Comparison of ENCODE assay signal across 18 cellular contexts in the genomic region with DNA sequence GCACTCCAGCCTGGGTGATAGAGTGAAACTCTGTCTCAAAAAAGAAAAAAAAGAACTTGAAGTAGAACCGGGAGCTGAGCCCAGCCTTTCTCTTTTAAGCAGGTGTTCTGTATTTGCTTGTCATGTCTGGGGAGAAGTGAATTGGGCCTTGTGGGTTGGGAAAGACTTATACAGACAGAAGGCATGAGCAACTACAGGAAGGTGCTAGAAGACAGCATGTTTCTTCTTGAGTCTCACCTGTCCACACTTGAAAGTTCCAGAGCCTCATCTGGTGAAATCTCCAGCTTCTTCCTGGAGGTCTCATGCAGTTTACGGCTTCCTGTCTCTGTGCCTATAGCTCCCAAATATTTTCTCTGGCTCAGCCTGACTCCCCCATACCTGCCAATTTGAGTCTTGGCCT. TPM values are rescaled to one million over a fixed set of nuclear protein-coding genes. Genes with fewer than 3 reads are reported as not detected.
DNase-seq lines count a peak whose midpoint lies in the region; ATAC-seq, FAIRE-seq and TF ChIP-seq lines count a peak whose summit lies in the region.
"Had no signal": no experiment of that assay in that cellular context is flagged by ENCODE, and none has a peak within 500 bp of the region (broad histone marks: within the 10 kb centered on the region; RNA-seq: fewer than 3 reads in every experiment).

No MANE protein-coding gene starts in this region.

- no peak for DNase-seq in activated T-cell treated with anti-CD3 and anti-CD28 coated beads, Interleukin-2, amount 50 U/mL, for 4 hours
- DNase-seq in activated T-cell treated with anti-CD3 and anti-CD28 coated beads, Interleukin-2, amount 50 U/mL, for 1 hour: no peak
- DNase-seq in RWPE1 (ENCODE audit: low spot score): no peak
- no peak for DNase-seq in K562 (ENCODE audit: extremely low read depth in 1 of 4, low spot score in 3 of 4)
- DNase-seq in neural crest cell (ENCODE audit: low read depth, low spot score): no peak
- DNase-seq in NCI-H748 (lab: John Stamatoyannopoulos, UW; ENCODE audit: unreplicated experiment): no peak
- DNase-seq in AML-193 (lab: John Stamatoyannopoulos, UW): no peak
- DNase-seq: activated naive CD4-positive, alpha-beta T cell treated with anti-CD3 and anti-CD28 coated beads, Interleukin-2, amount 50 U/mL, for 16 hours; EL; left ventricle myocardium inferior; MV-4-11; NCI-H2081 treated with DMSO at 0.1 percent for 48 hours; NCI-H510A treated with DMSO at 0.1 percent for 48 hours; Right ventricle myocardium superior had no signal

- H3K4me1 ChIP-seq in K562 (replicated peaks in 1 of 2; ENCODE audit: control insufficient read depth in 2 of 2, insufficient read depth in 2 of 2, low read length in 2 of 2): peaks cover 2 to 25% of the 10 kb centered on the region in 2 experiments; a peak in 4 of 5 replicates

- BruUV-seq in K562 (replicated peaks; lab: Mats Ljungman, UMichigan): no TSS peak

- no peak for TF ChIP-seq EP300 in K562 (IDR thresholded peaks at IDR 0.05; ENCODE audit: low read length)

- POLR2A ChIA-PET in RWPE1 (lab: Yijun Ruan, JAX; ENCODE audit: low non-redundant PET): interaction anchor here (0.5 kb wide), 1 partner anchor 34 kb away, joined by 4 read pairs; no protein-coding TSS in a partner anchor
- POLR2A ChIA-PET in K562 (lab: Yijun Ruan, JAX): no interaction called here

- FAIRE-seq in K562 (lab: Jason Lieb, UNC): no peak
- FAIRE-seq: H54 had no signal

- no peaks in the 10 kb centered on the region for H3K9me3 ChIP-seq in K562 (replicated peaks; ENCODE audit: control insufficient read depth, insufficient read depth, low read depth, low read length)
- H3K9me3 ChIP-seq: left ventricle myocardium inferior, thoracic aorta had no signal

- no peak overlapping the region for H3K4me3 ChIP-seq in K562
- H3K4me3 ChIP-seq: left ventricle myocardium inferior, thoracic aorta had no signal

- H3K27ac ChIP-seq in RWPE1 (peak overlapping the region; percentile 64), K562 (ENCODE audit: extremely low read depth, low read depth, low read length) (peak overlapping the region; percentile 28; the same call in 1 of the 3 replicates)
- H3K27ac ChIP-seq: left ventricle myocardium inferior, thoracic aorta had no signal

- intact Hi-C loops in K562 (cut with micrococcal nuclease): no loop called here

- peaks cover 53% of the 10 kb centered on the region for H3K79me2 ChIP-seq in K562 (ENCODE audit: control insufficient read depth, insufficient read depth, low read length)

- no peak for TF ChIP-seq RAD21 in K562 (CRISPR knock-in tag; conservative IDR thresholded peaks at IDR 0.05 in 1 of 2, IDR thresholded peaks at IDR 0.05 in 1 of 2)

- CTCF ChIA-PET in RWPE1 (lab: Yijun Ruan, JAX) (no interaction called here), K562 (lab: Yijun Ruan, JAX; ENCODE audit: low intra/inter-chr PET ratio) (no interaction called here)

- no peak for TF ChIP-seq CTCF in RWPE1 (conservative IDR thresholded peaks at IDR 0.05; ENCODE audit: low read depth)
- TF ChIP-seq CTCF in K562 (IDR thresholded peaks at IDR 0.05 in 2 of 3, conservative IDR thresholded peaks at IDR 0.05 in 1 of 3; ENCODE audit: insufficient read depth in 2 of 3, low read depth in 1 of 3, low read length in 3 of 3): no peak
- no peak for TF ChIP-seq CTCF in neural crest cell (conservative IDR thresholded peaks at IDR 0.05)

- WGBS in K562 (ENCODE audit: insufficient coverage, low coverage, missing lambda C conversion rate): 90% methylated on average over 2 of the region's 2 CpGs

- H3K27me3 ChIP-seq in K562 (ENCODE audit: control insufficient read depth in 2 of 2, insufficient read depth in 2 of 2, low read length in 2 of 2): no peaks in the 10 kb centered on the region

- no peaks in the 10 kb centered on the region for H3K27me3 Mint-ChIP-seq in activated T-cell treated with anti-CD3 and anti-CD28 coated beads, Interleukin-2, amount 50 U/mL, for 4 hours (ENCODE audit: low read depth)
- H3K27me3 Mint-ChIP-seq in neural crest cell (ENCODE audit: low read depth): no peaks in the 10 kb centered on the region
- H3K27me3 Mint-ChIP-seq: dendritic cell treated with granulocyte-macrophage colony-stimulating factor and Interleukin-4, amounts not matched to agents 40 ng/mL and 50 ng/mL, for 4 days had no signal

- peak overlapping the region in 1 of 2 experiments; percentile 33; a peak in 1 of 4 replicates for H3K9ac ChIP-seq in K562 (ENCODE audit: insufficient read depth in 1 of 2, low read depth in 2 of 2, low read length in 2 of 2)

- peaks cover 48% of the 10 kb centered on the region for H3K36me3 ChIP-seq in K562 (ENCODE audit: control insufficient read depth, insufficient read depth, low read length)

- no peaks in the 10 kb centered on the region for H4K20me1 ChIP-seq in K562 (replicated peaks; ENCODE audit: control insufficient read depth, insufficient read depth, low read length)

- H3K4me1 Mint-ChIP-seq in activated T-cell treated with anti-CD3 and anti-CD28 coated beads, Interleukin-2, amount 50 U/mL, for 4 hours (ENCODE audit: low read depth): peaks cover 23% of the 10 kb centered on the region
- peaks cover 17% of the 10 kb centered on the region for H3K4me1 Mint-ChIP-seq in neural crest cell

- H3K27ac Mint-ChIP-seq in neural crest cell (ENCODE audit: unreplicated experiment): no peak overlapping the region
- H3K27ac Mint-ChIP-seq: dendritic cell treated with granulocyte-macrophage colony-stimulating factor and Interleukin-4, amounts not matched to agents 40 ng/mL and 50 ng/mL, for 4 days had no signal

- ATAC-seq in activated T-cell treated with anti-CD3 and anti-CD28 coated beads, Interleukin-2, amount 50 U/mL, for 4 hours: no peak
- ATAC-seq in K562 (no peak), HG03342 (IDR thresholded peaks at IDR 0.05; ENCODE audit: unreplicated experiment) (no peak)

- peaks cover 9% of the 10 kb centered on the region for H3K36me3 Mint-ChIP-seq in activated T-cell treated with anti-CD3 and anti-CD28 coated beads, Interleukin-2, amount 50 U/mL, for 4 hours (ENCODE audit: insufficient read depth)
- peaks cover 7% of the 10 kb centered on the region for H3K36me3 Mint-ChIP-seq in neural crest cell (ENCODE audit: low read depth)

- H3K4me3 Mint-ChIP-seq in activated T-cell treated with anti-CD3 and anti-CD28 coated beads, Interleukin-2, amount 50 U/mL, for 4 hours: peak overlapping the region; percentile 42
- peak overlapping the region; percentile 78 for H3K4me3 Mint-ChIP-seq in neural crest cell

- in situ Hi-C loops in K562 (cut with MboI): no loop called here

- H2AFZ ChIP-seq in K562 (ENCODE audit: low read depth, low read length): no peak overlapping the region

- H3K9me3 Mint-ChIP-seq in activated T-cell treated with anti-CD3 and anti-CD28 coated beads, Interleukin-2, amount 50 U/mL, for 4 hours: peaks cover 5% of the 10 kb centered on the region
- no peaks in the 10 kb centered on the region for H3K9me3 Mint-ChIP-seq in neural crest cell
- H3K9me3 Mint-ChIP-seq: dendritic cell treated with granulocyte-macrophage colony-stimulating factor and Interleukin-4, amounts not matched to agents 40 ng/mL and 50 ng/mL, for 4 days had no signal

- TF ChIP-seq POLR2A in K562 (conservative IDR thresholded peaks at IDR 0.05): no peak

- H3K9me1 ChIP-seq in K562 (ENCODE audit: control insufficient read depth, insufficient read depth, low read length): no peaks in the 10 kb centered on the region

- no peak overlapping the region for H3K4me2 ChIP-seq in K562 (ENCODE audit: insufficient read depth, low read length)

RNA-seq across cellular contexts. Expression of a gene that starts 2.5 kb away (rescaled TPM):
- total RNA-seq in activated T-cell treated with anti-CD3 and anti-CD28 coated beads, Interleukin-2, amount 50 U/mL, for 4 hours: 100 to 1,000 TPM; 128 to 170 (median 147) TPM
- 33.1 and 58.6 TPM in 2 replicates for total RNA-seq in K562 (2011; cell fraction: chromatin; rRNA removed; ENCODE audit: low replicate concordance)
- 36.3 and 36.7 TPM in 2 replicates for total RNA-seq in K562 (2011; cell fraction: nucleolus; rRNA removed)
- total RNA-seq in K562 (2011; cell fraction: nucleoplasm; rRNA removed): 27.6 and 28.5 TPM in 2 replicates
- total RNA-seq in K562 (2014; rRNA removed): 99.8 and 119 TPM in 2 replicates
- 56.8 and 69.5 TPM in 2 replicates for total RNA-seq in K562 (2014; rRNA removed; fragmentation: Illumina TruSeq; extraction: Trizol)
- total RNA-seq in K562 (2015; rRNA removed; fragmentation: Illumina TruSeq; extraction: Trizol): 88.5 and 89.0 TPM in 2 replicates
- total RNA-seq in K562 (2021): 121 and 125 TPM in 2 replicates
- polyA plus RNA-seq in K562 (2011; rRNA removed): 49.1 and 49.2 TPM in 2 replicates
- 56.7 and 135 TPM in 2 replicates for polyA plus RNA-seq in K562 (2011; cell fraction: cytosol; rRNA removed)
- polyA plus RNA-seq in K562 (2011; cell fraction: nucleus; rRNA removed): 20.9 and 37.2 TPM in 2 replicates
- polyA plus RNA-seq in K562 (2012): 39.2 and 77.3 TPM in 2 replicates
- 90.2 and 97.3 TPM in 2 replicates for polyA plus RNA-seq in K562 (2014; fragmentation: Illumina TruSeq; extraction: Trizol)
- polyA plus RNA-seq in K562 (2014; fragmentation: Nextera tagmentation; extraction: Ambion mirVana): 10 to 100 TPM in 1 of 2 experiments, 1 to 10 TPM in 1; 7.4 to 11.4 TPM
- 60.7 and 78.9 TPM in 2 replicates for polyA plus RNA-seq in K562 (2014; rRNA removed)
- polyA minus RNA-seq in K562 (2011; rRNA and poly(A)+ RNA removed): 33.5 and 64.2 TPM in 2 replicates
- polyA minus RNA-seq in K562 (2011; cell fraction: cytosol; rRNA and poly(A)+ RNA removed): 85.1 and 114 TPM in 2 replicates
- 17.0 and 19.7 TPM in 2 replicates for polyA minus RNA-seq in K562 (2011; cell fraction: nucleus; rRNA and poly(A)+ RNA removed)
- total RNA-seq in neural crest cell: 61.5 and 61.8 TPM in 2 replicates

RNA-seq across cellular contexts. Expression of a gene that starts 25.7 kb away (rescaled TPM):
- total RNA-seq in activated T-cell treated with anti-CD3 and anti-CD28 coated beads, Interleukin-2, amount 50 U/mL, for 4 hours: 10 to 100 TPM in 1 of 3 donors, 1 to 10 TPM in 2; 5.9 to 11.5 (median 7.0) TPM
- 19.3 and 34.7 TPM in 2 replicates for total RNA-seq in K562 (2011; cell fraction: chromatin; rRNA removed; ENCODE audit: low replicate concordance)
- 30.4 and 31.9 TPM in 2 replicates for total RNA-seq in K562 (2011; cell fraction: nucleolus; rRNA removed)
- total RNA-seq in K562 (2011; cell fraction: nucleoplasm; rRNA removed): 32.8 and 57.0 TPM in 2 replicates
- total RNA-seq in K562 (2014; rRNA removed): 66.1 and 70.9 TPM in 2 replicates
- total RNA-seq in K562 (2014; rRNA removed; fragmentation: Illumina TruSeq; extraction: Trizol): 34.8 and 37.8 TPM in 2 replicates
- 39.8 and 41.0 TPM in 2 replicates for total RNA-seq in K562 (2015; rRNA removed; fragmentation: Illumina TruSeq; extraction: Trizol)
- 46.1 and 49.6 TPM in 2 replicates for total RNA-seq in K562 (2021)
- 37.7 and 44.7 TPM in 2 replicates for polyA plus RNA-seq in K562 (2011; rRNA removed)
- polyA plus RNA-seq in K562 (2011; cell fraction: cytosol; rRNA removed): 48.9 and 69.8 TPM in 2 replicates
- 30.7 and 38.7 TPM in 2 replicates for polyA plus RNA-seq in K562 (2011; cell fraction: nucleus; rRNA removed)
- 43.7 and 55.0 TPM in 2 replicates for polyA plus RNA-seq in K562 (2012)
- 43.1 and 52.3 TPM in 2 replicates for polyA plus RNA-seq in K562 (2014; fragmentation: Illumina TruSeq; extraction: Trizol)
- 1 to 10 TPM; 3.0 to 6.8 TPM for polyA plus RNA-seq in K562 (2014; fragmentation: Nextera tagmentation; extraction: Ambion mirVana)
- 64.0 and 66.0 TPM in 2 replicates for polyA plus RNA-seq in K562 (2014; rRNA removed)
- 14.0 and 19.0 TPM in 2 replicates for polyA minus RNA-seq in K562 (2011; rRNA and poly(A)+ RNA removed)
- 12.7 and 15.9 TPM in 2 replicates for polyA minus RNA-seq in K562 (2011; cell fraction: cytosol; rRNA and poly(A)+ RNA removed)
- polyA minus RNA-seq in K562 (2011; cell fraction: nucleus; rRNA and poly(A)+ RNA removed): 7.6 and 10.8 TPM in 2 replicates
- total RNA-seq in neural crest cell: 31.0 and 33.5 TPM in 2 replicates

RNA-seq across cellular contexts. Expression of a gene that starts 26.0 kb away (rescaled TPM):
- total RNA-seq in activated T-cell treated with anti-CD3 and anti-CD28 coated beads, Interleukin-2, amount 50 U/mL, for 4 hours: 100 to 1,000 TPM in 2 of 3 donors, 10 to 100 TPM in 1; 98.4 to 110 (median 101) TPM
- 895 and 1,680 TPM in 2 replicates for total RNA-seq in K562 (2011; cell fraction: chromatin; rRNA removed; ENCODE audit: low replicate concordance)
- total RNA-seq in K562 (2011; cell fraction: nucleolus; rRNA removed): 685 and 695 TPM in 2 replicates
- 707 and 745 TPM in 2 replicates for total RNA-seq in K562 (2011; cell fraction: nucleoplasm; rRNA removed)
- total RNA-seq in K562 (2014; rRNA removed): 83.6 and 86.3 TPM in 2 replicates
- total RNA-seq in K562 (2014; rRNA removed; fragmentation: Illumina TruSeq; extraction: Trizol): 36.3 and 39.1 TPM in 2 replicates
- 42.2 and 42.3 TPM in 2 replicates for total RNA-seq in K562 (2015; rRNA removed; fragmentation: Illumina TruSeq; extraction: Trizol)
- total RNA-seq in K562 (2021): 130 and 154 TPM in 2 replicates
- polyA plus RNA-seq in K562 (2011; rRNA removed): 49.6 and 81.7 TPM in 2 replicates
- 34.1 and 49.5 TPM in 2 replicates for polyA plus RNA-seq in K562 (2011; cell fraction: cytosol; rRNA removed)
- polyA plus RNA-seq in K562 (2011; cell fraction: nucleus; rRNA removed): 471 and 640 TPM in 2 replicates
- polyA plus RNA-seq in K562 (2012): 78.0 and 105 TPM in 2 replicates
- 64.2 and 65.6 TPM in 2 replicates for polyA plus RNA-seq in K562 (2014; fragmentation: Illumina TruSeq; extraction: Trizol)
- 1 to 10 TPM; 2.4 to 2.5 TPM for polyA plus RNA-seq in K562 (2014; fragmentation: Nextera tagmentation; extraction: Ambion mirVana)
- polyA plus RNA-seq in K562 (2014; rRNA removed): 90.6 and 126 TPM in 2 replicates
- polyA minus RNA-seq in K562 (2011; rRNA and poly(A)+ RNA removed): 94.9 and 115 TPM in 2 replicates
- polyA minus RNA-seq in K562 (2011; cell fraction: cytosol; rRNA and poly(A)+ RNA removed): 123 and 159 TPM in 2 replicates
- 317 and 354 TPM in 2 replicates for polyA minus RNA-seq in K562 (2011; cell fraction: nucleus; rRNA and poly(A)+ RNA removed)
- 168 and 174 TPM in 2 replicates for total RNA-seq in neural crest cell

RNA-seq across cellular contexts. Expression of a gene that starts 48.5 kb away (rescaled TPM):
- total RNA-seq in activated T-cell treated with anti-CD3 and anti-CD28 coated beads, Interleukin-2, amount 50 U/mL, for 4 hours: 100 to 1,000 TPM in 2 of 3 donors, 10 to 100 TPM in 1; 96.7 to 112 (median 111) TPM
- 353 and 486 TPM in 2 replicates for total RNA-seq in K562 (2011; cell fraction: chromatin; rRNA removed; ENCODE audit: low replicate concordance)
- 225 and 254 TPM in 2 replicates for total RNA-seq in K562 (2011; cell fraction: nucleolus; rRNA removed)
- 264 and 271 TPM in 2 replicates for total RNA-seq in K562 (2011; cell fraction: nucleoplasm; rRNA removed)
- total RNA-seq in K562 (2014; rRNA removed): 33.6 and 42.3 TPM in 2 replicates
- total RNA-seq in K562 (2014; rRNA removed; fragmentation: Illumina TruSeq; extraction: Trizol): 44.0 and 45.6 TPM in 2 replicates
- total RNA-seq in K562 (2015; rRNA removed; fragmentation: Illumina TruSeq; extraction: Trizol): 49.5 and 50.4 TPM in 2 replicates
- 54.3 and 56.9 TPM in 2 replicates for total RNA-seq in K562 (2021)
- polyA plus RNA-seq in K562 (2011; rRNA removed): 57.7 and 69.0 TPM in 2 replicates
- 41.4 and 48.0 TPM in 2 replicates for polyA plus RNA-seq in K562 (2011; cell fraction: cytosol; rRNA removed)
- 224 and 322 TPM in 2 replicates for polyA plus RNA-seq in K562 (2011; cell fraction: nucleus; rRNA removed)
- 39.1 and 44.5 TPM in 2 replicates for polyA plus RNA-seq in K562 (2012)
- polyA plus RNA-seq in K562 (2014; fragmentation: Illumina TruSeq; extraction: Trizol): 43.6 and 46.3 TPM in 2 replicates
- 1 to 10 TPM; 3.2 TPM for polyA plus RNA-seq in K562 (2014; fragmentation: Nextera tagmentation; extraction: Ambion mirVana)
- 49.7 and 51.6 TPM in 2 replicates for polyA plus RNA-seq in K562 (2014; rRNA removed)
- polyA minus RNA-seq in K562 (2011; rRNA and poly(A)+ RNA removed): 139 and 163 TPM in 2 replicates
- polyA minus RNA-seq in K562 (2011; cell fraction: cytosol; rRNA and poly(A)+ RNA removed): 46.5 and 72.4 TPM in 2 replicates
- polyA minus RNA-seq in K562 (2011; cell fraction: nucleus; rRNA and poly(A)+ RNA removed): 105 and 129 TPM in 2 replicates
- total RNA-seq in neural crest cell: 93.4 and 100 TPM in 2 replicates
